ENCODE assay signal across 35 cellular contexts in the genomic region with DNA sequence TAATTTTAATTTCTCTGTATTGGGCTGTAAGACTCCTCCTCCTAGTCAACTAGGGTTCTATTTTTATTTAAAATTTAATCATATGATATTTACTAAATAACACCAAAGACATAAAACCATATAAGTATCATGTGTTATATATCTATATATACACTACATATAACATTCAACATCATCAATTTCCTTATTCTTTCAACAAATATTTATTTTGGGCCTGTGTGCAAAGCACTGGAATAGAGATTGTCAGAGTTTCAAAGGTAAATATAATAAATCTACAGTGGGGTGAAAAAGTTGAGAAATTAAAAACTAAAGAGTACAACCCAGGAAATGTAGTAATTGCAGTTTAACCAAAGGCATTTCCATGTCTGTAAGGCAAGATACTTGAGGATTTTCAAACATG.
"Had no signal": no experiment of that assay in that cellular context is flagged by ENCODE, and none has a peak within 500 bp of the region (broad histone marks: within the 10 kb centered on the region; RNA-seq: fewer than 3 reads in every experiment).

No MANE protein-coding gene starts in this region.

- H3K27ac Mint-ChIP-seq: activated B cell treated with CpG ODN at 0.5 μM for 24 hours; activated CD4-positive, alpha-beta memory T cell treated with anti-CD3 and anti-CD28 coated beads for 36 hours; activated CD4-positive, alpha-beta T cell treated with anti-CD3 and anti-CD28 coated beads, Interleukin-2, amount 10 ng/mL, durations not matched to agents 24 days and 14 days; activated CD8-positive, alpha-beta T cell treated with anti-CD3 and anti-CD28 coated beads for 36 hours; activated naive CD4-positive, alpha-beta T cell treated with anti-CD3 and anti-CD28 coated beads for 36 hours; activated naive CD4-positive, alpha-beta T cell treated with anti-CD3 and anti-CD28 coated beads, Interleukin-2, amount 50 U/mL, for 72 hours; activated naive CD8-positive, alpha-beta T cell treated with anti-CD3 and anti-CD28 coated beads for 36 hours; activated T-cell treated with anti-CD3 and anti-CD28 coated beads, Interleukin-2, amount 50 U/mL, for 72 hours; activated T-helper 1 cell treated with anti-CD3 and anti-CD28 coated beads, Interleukin-12 subunit alpha, Interleukin-12 subunit beta, Interleukin-2, Interleukin-4 antibody, amounts not matched to agents 30 ng/mL and 10 ng/mL and 1 ng/mL, durations not matched to agents 14 hours and 24 hours and 36 hours; activated T-helper 17 cell treated with anti-CD3 and anti-CD28 coated beads, Interleukin-2, amount 50 U/mL, for 72 hours; T-helper 1 cell treated with Interleukin-12 subunit alpha and Interleukin-12 subunit beta and Interleukin-4 antibody, amounts not matched to agents 30 μg/mL and 1 μg/mL, for 36 hours; T-helper 2 cell treated with Interferon-gamma antibody and Interleukin-4, amounts not matched to agents 5 μg/mL and 100 μg/mL, for 36 hours had no signal

- H3K4me3 Mint-ChIP-seq: activated B cell treated with CpG ODN at 0.5 μM for 24 hours; activated CD4-positive, alpha-beta memory T cell treated with anti-CD3 and anti-CD28 coated beads for 36 hours; activated CD4-positive, alpha-beta T cell treated with anti-CD3 and anti-CD28 coated beads, Interleukin-2, amount 10 ng/mL, durations not matched to agents 24 days and 14 days; activated CD8-positive, alpha-beta T cell treated with anti-CD3 and anti-CD28 coated beads for 36 hours; activated naive CD4-positive, alpha-beta T cell treated with anti-CD3 and anti-CD28 coated beads for 36 hours; activated naive CD8-positive, alpha-beta T cell treated with anti-CD3 and anti-CD28 coated beads for 36 hours; activated T-cell treated with anti-CD3 and anti-CD28 coated beads, Interleukin-2, amount 50 U/mL, for 4 hours; activated T-cell treated with anti-CD3 and anti-CD28 coated beads, Interleukin-2, amount 50 U/mL, for 72 hours; activated T-helper 1 cell treated with anti-CD3 and anti-CD28 coated beads, Interleukin-12 subunit alpha, Interleukin-12 subunit beta, Interleukin-2, Interleukin-4 antibody, amounts not matched to agents 30 ng/mL and 10 ng/mL and 1 ng/mL, durations not matched to agents 14 hours and 24 hours and 36 hours; activated T-helper 17 cell treated with anti-CD3 and anti-CD28 coated beads, Interleukin-2, amount 50 U/mL, for 72 hours; central memory CD8-positive, alpha-beta T cell; T-helper 1 cell treated with Interleukin-12 subunit alpha and Interleukin-12 subunit beta and Interleukin-4 antibody, amounts not matched to agents 30 μg/mL and 1 μg/mL, for 36 hours; T-helper 2 cell treated with Interferon-gamma antibody and Interleukin-4, amounts not matched to agents 5 μg/mL and 100 μg/mL, for 36 hours had no signal

- H3K4me1 ChIP-seq: adrenal gland, body of pancreas, breast epithelium had no signal

- DNase-seq: activated B cell treated with CpG ODN at 0.5 μM for 24 hours; activated CD4-positive, alpha-beta memory T cell treated with anti-CD3 and anti-CD28 coated beads for 36 hours; activated CD4-positive, alpha-beta T cell treated with anti-CD3 and anti-CD28 coated beads for 4 hours; activated CD4-positive, alpha-beta T cell treated with anti-CD3 and anti-CD28 coated beads, Interleukin-2, amount 10 ng/mL, durations not matched to agents 24 days and 14 days; activated CD4-positive, alpha-beta T cell treated with anti-CD3 and anti-CD28 coated beads, Interleukin-2, amount 50 U/mL, for 1 hour; activated CD4-positive, alpha-beta T cell treated with anti-CD3 and anti-CD28 coated beads, Interleukin-2, amount 50 U/mL, for 4 hours; activated CD4-positive, CD25-positive, alpha-beta regulatory T cell treated with anti-CD3 and anti-CD28 coated beads, Interleukin-2, amount 50 U/mL, for 72 hours; activated CD8-positive, alpha-beta memory T cell treated with anti-CD3 and anti-CD28 coated beads, Interleukin-2, amount 50 U/mL, for 4 hours; activated CD8-positive, alpha-beta T cell treated with anti-CD3 and anti-CD28 coated beads for 36 hours; activated effector memory CD4-positive, alpha-beta T cell treated with anti-CD3 and anti-CD28 coated beads, Interleukin-2, amount 50 U/mL, for 16 hours; activated gamma-delta T cell treated with Interleukin-2 at 50 U/mL for 16 hours; activated naive CD4-positive, alpha-beta T cell; activated naive CD4-positive, alpha-beta T cell treated with anti-CD3 and anti-CD28 coated beads for 36 hours; activated naive CD4-positive, alpha-beta T cell treated with anti-CD3 and anti-CD28 coated beads, Interleukin-2, amount 50 U/mL, for 16 hours; activated naive CD8-positive, alpha-beta T cell treated with anti-CD3 and anti-CD28 coated beads for 36 hours; activated T-cell treated with anti-CD3 and anti-CD28 coated beads for 4 hours; activated T-cell treated with anti-CD3 and anti-CD28 coated beads, Interleukin-2, amount 50 U/mL, for 1 hour; activated T-cell treated with anti-CD3 and anti-CD28 coated beads, Interleukin-2, amount 50 U/mL, for 4 hours; activated T-cell treated with anti-CD3 and anti-CD28 coated beads, Interleukin-2, amount 50 U/mL, for 72 hours; adrenal gland; amniotic stem cell; aorta; body of pancreas; brain microvascular endothelial cell; T-helper 1 cell; T-helper 2 cell; T-helper 9 cell had no signal

- ATAC-seq: activated CD8-positive, alpha-beta T cell treated with anti-CD3 and anti-CD28 coated beads for 36 hours; activated naive CD4-positive, alpha-beta T cell treated with anti-CD3 and anti-CD28 coated beads, Interleukin-2, amount 50 U/mL, for 72 hours; activated T-cell treated with anti-CD3 and anti-CD28 coated beads, Interleukin-2, amount 50 U/mL, for 4 hours; activated T-cell treated with anti-CD3 and anti-CD28 coated beads, Interleukin-2, amount 50 U/mL, for 72 hours; activated T-helper 17 cell treated with anti-CD3 and anti-CD28 coated beads, Interleukin-2, amount 50 U/mL, for 72 hours; body of pancreas had no signal

- H3K36me3 Mint-ChIP-seq: activated CD4-positive, alpha-beta memory T cell treated with anti-CD3 and anti-CD28 coated beads for 36 hours; activated naive CD4-positive, alpha-beta T cell treated with anti-CD3 and anti-CD28 coated beads, Interleukin-2, amount 50 U/mL, for 72 hours; activated naive CD8-positive, alpha-beta T cell treated with anti-CD3 and anti-CD28 coated beads for 36 hours had no signal

- H3K27ac ChIP-seq: adrenal gland, body of pancreas, brain microvascular endothelial cell, breast epithelium, VCaP had no signal

- H3K9me3 Mint-ChIP-seq: activated B cell treated with CpG ODN at 0.5 μM for 24 hours; activated CD4-positive, alpha-beta memory T cell treated with anti-CD3 and anti-CD28 coated beads for 36 hours; activated CD4-positive, alpha-beta T cell treated with anti-CD3 and anti-CD28 coated beads, Interleukin-2, amount 10 ng/mL, durations not matched to agents 24 days and 14 days; activated CD8-positive, alpha-beta T cell treated with anti-CD3 and anti-CD28 coated beads for 36 hours; activated naive CD4-positive, alpha-beta T cell treated with anti-CD3 and anti-CD28 coated beads for 36 hours; activated naive CD8-positive, alpha-beta T cell treated with anti-CD3 and anti-CD28 coated beads for 36 hours; activated T-cell treated with anti-CD3 and anti-CD28 coated beads, Interleukin-2, amount 50 U/mL, for 4 hours; activated T-cell treated with anti-CD3 and anti-CD28 coated beads, Interleukin-2, amount 50 U/mL, for 72 hours; activated T-helper 1 cell treated with anti-CD3 and anti-CD28 coated beads, Interleukin-12 subunit alpha, Interleukin-12 subunit beta, Interleukin-2, Interleukin-4 antibody, amounts not matched to agents 30 ng/mL and 10 ng/mL and 1 ng/mL, durations not matched to agents 14 hours and 24 hours and 36 hours; activated T-helper 17 cell treated with anti-CD3 and anti-CD28 coated beads, Interleukin-2, amount 50 U/mL, for 72 hours; T-helper 1 cell treated with Interleukin-12 subunit alpha and Interleukin-12 subunit beta and Interleukin-4 antibody, amounts not matched to agents 30 μg/mL and 1 μg/mL, for 36 hours; T-helper 2 cell treated with Interferon-gamma antibody and Interleukin-4, amounts not matched to agents 5 μg/mL and 100 μg/mL, for 36 hours had no signal

- H3K9me3 ChIP-seq: adrenal gland, body of pancreas, breast epithelium had no signal

- H3K4me1 Mint-ChIP-seq: activated B cell treated with CpG ODN at 0.5 μM for 24 hours; activated CD4-positive, alpha-beta T cell treated with anti-CD3 and anti-CD28 coated beads, Interleukin-2, amount 10 ng/mL, durations not matched to agents 24 days and 14 days; activated naive CD8-positive, alpha-beta T cell treated with anti-CD3 and anti-CD28 coated beads for 36 hours; activated T-helper 17 cell treated with anti-CD3 and anti-CD28 coated beads, Interleukin-2, amount 50 U/mL, for 72 hours; central memory CD8-positive, alpha-beta T cell had no signal

- H3K27me3 ChIP-seq: adrenal gland, body of pancreas, brain microvascular endothelial cell had no signal

- H3K36me3 ChIP-seq: adrenal gland, brain microvascular endothelial cell, breast epithelium had no signal

- H3K4me3 ChIP-seq: adrenal gland, body of pancreas, breast epithelium had no signal
